In genomic region chr6:170251776-170252571, GRCh38 we compare ENCODE assay signal across 22 cellular contexts. TPM values are rescaled to one million over a fixed set of nuclear protein-coding genes. Genes with fewer than 3 reads are reported as not detected.
DNase-seq lines count a peak whose midpoint lies in the region; ATAC-seq and TF ChIP-seq lines count a peak whose summit lies in the region.
"Had no signal": no experiment of that assay in that cellular context is flagged by ENCODE, and none has a peak within 500 bp of the region (broad histone marks: within the 10 kb centered on the region; RNA-seq: fewer than 3 reads in every experiment).

No MANE protein-coding gene starts in this region.

- no peaks in the 10 kb centered on the region for H3K36me3 ChIP-seq in WERI-Rb-1
- H3K36me3 ChIP-seq: HAP-1, MG63, Peyer's patch had no signal

- H3K27me3 ChIP-seq in WERI-Rb-1 (ENCODE audit: insufficient read depth, low read depth, severe bottlenecking), result peaks cover 42% of the 10 kb centered on the region
- H3K27me3 ChIP-seq: MG63, Peyer's patch had no signal

- no peak for ATAC-seq in left cardiac atrium
- ATAC-seq in Right ventricle myocardium superior (ENCODE audit: poor library complexity), result no peak
- ATAC-seq: GM12878, GM23338, K562 had no signal

- DNase-seq in left cardiac atrium (peak; percentile 12), Right ventricle myocardium superior (no peak), NCI-H82 treated with DMSO at 0.1 percent for 48 hours (lab: John Stamatoyannopoulos, UW; ENCODE audit: unreplicated experiment) (peak; percentile 88), WERI-Rb-1 (peak; percentile 57), retina (peak; percentile 43), EL (no peak), NCI-H1436 (lab: John Stamatoyannopoulos, UW) (no peak), COLO829 (ENCODE audit: low spot score) (no peak)
- DNase-seq: 8988T; MG63; NCI-H1105; NCI-H1694 treated with DMSO at 0.1 percent for 48 hours; NCI-H2081 treated with DMSO at 0.1 percent for 48 hours; NCI-H446; NK-92 treated with Interleukin-12 subunit alpha and Interleukin-12 subunit beta, amount 100 ng/mL, for 24 hours; Peyer's patch had no signal

- no peak overlapping the region for H3K4me3 ChIP-seq in WERI-Rb-1 (ENCODE audit: low read depth, low read length)
- H3K4me3 ChIP-seq: GM12878, GM23338, HAP-1, K562, MG63, Peyer's patch had no signal

- no peak overlapping the region for H3K27ac ChIP-seq in WERI-Rb-1
- H3K27ac ChIP-seq: C4-2B, Peyer's patch had no signal

- no peaks in the 10 kb centered on the region for H3K9me3 ChIP-seq in WERI-Rb-1 (ENCODE audit: severe bottlenecking)
- H3K9me3 ChIP-seq: HAP-1, MG63, Peyer's patch had no signal

- no peak for TF ChIP-seq CTCF in WERI-Rb-1 (IDR thresholded peaks at IDR 0.05; ENCODE audit: low read depth, low read length)

- intact Hi-C loops in left cardiac atrium (cut with DNase I) (no loop called here), Right ventricle myocardium superior (cut with DNase I) (no loop called here)

RNA-seq across cellular contexts. Expression of gene DLL1, which starts 38.9 kb away (rescaled TPM):
- total RNA-seq in left cardiac atrium, result 10 to 100 TPM; 19.0 to 26.8 TPM
- 18.6 TPM for total RNA-seq in Right ventricle myocardium superior
- total RNA-seq: K562, OCI-LY7 had no signal

RNA-seq across cellular contexts. Expression of gene FAM120B, which starts 54.6 kb away (rescaled TPM):
- total RNA-seq in left cardiac atrium, result 10 to 100 TPM; 20.8 to 23.2 TPM
- total RNA-seq in Right ventricle myocardium superior, result 16.5 TPM

Comparison
In these comparisons a context has a peak if more than half of its experiments do, and no peak if none do; other contexts are left out.
1. DNase-seq: peak in left cardiac atrium (single experiment), NCI-H82 treated with DMSO at 0.1 percent for 48 hours (single experiment), WERI-Rb-1 (single experiment) and retina (single experiment); none in Right ventricle myocardium superior (single experiment), EL (single experiment), NCI-H1436 (single experiment) and COLO829 (single experiment).